ENCODE assay signal across 25 cellular contexts in genomic region chr2:19496646-19497045, GRCh38.
"Had no signal": no experiment of that assay in that cellular context is flagged by ENCODE, and none has a peak within 500 bp of the region (broad histone marks: within the 10 kb centered on the region; RNA-seq: fewer than 3 reads in every experiment).

No MANE protein-coding gene starts in this region.

- H3K4me1 ChIP-seq: neural progenitor cell, prostate gland, sigmoid colon, spleen, tibial nerve, upper lobe of left lung, uterus had no signal

- H2AFZ ChIP-seq: neural progenitor cell had no signal

- H3K9me3 Mint-ChIP-seq: effector memory CD8-positive, alpha-beta T cell; mesothelial cell of epicardium; naive thymus-derived CD4-positive, alpha-beta T cell; nephron; neural progenitor cell; stimulated activated memory B cell treated with anti-CD40 and anti-IgM and Interleukin-4, amounts not matched to agents 10 μg/mL and 1 μg/mL and 100 μg/mL, for 72 hours; stimulated activated naive CD8-positive, alpha-beta T cell treated with anti-CD3 and anti-CD28 coated beads, Interleukin-15, Interleukin-2, amounts not matched to agents 100 ng/mL and 50 ng/mL, for 24 hours had no signal

- H3K9me3 ChIP-seq: mucosa of descending colon, prostate gland, sigmoid colon, spleen, thoracic aorta, tibial nerve, upper lobe of left lung, uterus had no signal

- H3K36me3 ChIP-seq: neural progenitor cell, prostate gland, sigmoid colon, spleen, thoracic aorta, tibial nerve, upper lobe of left lung, uterus had no signal

- H3K27me3 ChIP-seq: neural progenitor cell, sigmoid colon, tibial nerve, upper lobe of left lung, uterus had no signal

- FAIRE-seq: endometrium, frontal cortex, kidney had no signal

- H3K4me1 Mint-ChIP-seq: naive thymus-derived CD4-positive, alpha-beta T cell; neural progenitor cell; stimulated activated memory B cell treated with anti-CD40 and anti-IgM and Interleukin-4, amounts not matched to agents 10 μg/mL and 1 μg/mL and 100 μg/mL, for 72 hours had no signal

- H3K27ac ChIP-seq: neural progenitor cell, prostate gland, sigmoid colon, skin epidermis, spleen, thoracic aorta, tibial nerve, upper lobe of left lung, uterus had no signal

- H3K36me3 Mint-ChIP-seq: mesothelial cell of epicardium; naive thymus-derived CD4-positive, alpha-beta T cell; neural progenitor cell; stimulated activated memory B cell treated with anti-CD40 and anti-IgM and Interleukin-4, amounts not matched to agents 10 μg/mL and 1 μg/mL and 100 μg/mL, for 72 hours had no signal

- H3K4me3 Mint-ChIP-seq: effector memory CD8-positive, alpha-beta T cell; mesothelial cell of epicardium; naive thymus-derived CD4-positive, alpha-beta T cell; nephron; neural progenitor cell; stimulated activated memory B cell treated with anti-CD40 and anti-IgM and Interleukin-4, amounts not matched to agents 10 μg/mL and 1 μg/mL and 100 μg/mL, for 72 hours; stimulated activated naive CD8-positive, alpha-beta T cell treated with anti-CD3 and anti-CD28 coated beads, Interleukin-15, Interleukin-2, amounts not matched to agents 100 ng/mL and 50 ng/mL, for 24 hours had no signal

- H3K9ac ChIP-seq: neural progenitor cell had no signal

- ATAC-seq: effector memory CD8-positive, alpha-beta T cell; left lobe of liver; mucosa of descending colon; naive thymus-derived CD4-positive, alpha-beta T cell; right cardiac atrium; stimulated activated memory B cell treated with anti-CD40 and anti-IgM and Interleukin-4, amounts not matched to agents 10 μg/mL and 1 μg/mL and 100 μg/mL, for 72 hours had no signal

- H3K4me3 ChIP-seq: lung, mucosa of descending colon, neural progenitor cell, prostate gland, sigmoid colon, skin epidermis, spleen, thoracic aorta, tibial nerve, upper lobe of left lung, uterus had no signal

- DNase-seq: cortex of kidney; effector memory CD8-positive, alpha-beta T cell; kidney; mesenchymal stem cell; mucosa of descending colon; naive thymus-derived CD4-positive, alpha-beta T cell; right cardiac atrium; sigmoid colon; spleen; stimulated activated CD4-positive, alpha-beta T cell treated with anti-CD3 and anti-CD28 coated beads, Interleukin-4, amount 100 ng/mL, for 4 hours; upper lobe of left lung; uterus had no signal

- H3K4me2 ChIP-seq: neural progenitor cell had no signal

- H3K27ac Mint-ChIP-seq: effector memory CD8-positive, alpha-beta T cell; mesothelial cell of epicardium; naive thymus-derived CD4-positive, alpha-beta T cell; nephron; neural progenitor cell; stimulated activated memory B cell treated with anti-CD40 and anti-IgM and Interleukin-4, amounts not matched to agents 10 μg/mL and 1 μg/mL and 100 μg/mL, for 72 hours; stimulated activated naive CD8-positive, alpha-beta T cell treated with anti-CD3 and anti-CD28 coated beads, Interleukin-15, Interleukin-2, amounts not matched to agents 100 ng/mL and 50 ng/mL, for 24 hours had no signal
